1 cellular context compared by ENCODE assay signal in the genomic region with DNA sequence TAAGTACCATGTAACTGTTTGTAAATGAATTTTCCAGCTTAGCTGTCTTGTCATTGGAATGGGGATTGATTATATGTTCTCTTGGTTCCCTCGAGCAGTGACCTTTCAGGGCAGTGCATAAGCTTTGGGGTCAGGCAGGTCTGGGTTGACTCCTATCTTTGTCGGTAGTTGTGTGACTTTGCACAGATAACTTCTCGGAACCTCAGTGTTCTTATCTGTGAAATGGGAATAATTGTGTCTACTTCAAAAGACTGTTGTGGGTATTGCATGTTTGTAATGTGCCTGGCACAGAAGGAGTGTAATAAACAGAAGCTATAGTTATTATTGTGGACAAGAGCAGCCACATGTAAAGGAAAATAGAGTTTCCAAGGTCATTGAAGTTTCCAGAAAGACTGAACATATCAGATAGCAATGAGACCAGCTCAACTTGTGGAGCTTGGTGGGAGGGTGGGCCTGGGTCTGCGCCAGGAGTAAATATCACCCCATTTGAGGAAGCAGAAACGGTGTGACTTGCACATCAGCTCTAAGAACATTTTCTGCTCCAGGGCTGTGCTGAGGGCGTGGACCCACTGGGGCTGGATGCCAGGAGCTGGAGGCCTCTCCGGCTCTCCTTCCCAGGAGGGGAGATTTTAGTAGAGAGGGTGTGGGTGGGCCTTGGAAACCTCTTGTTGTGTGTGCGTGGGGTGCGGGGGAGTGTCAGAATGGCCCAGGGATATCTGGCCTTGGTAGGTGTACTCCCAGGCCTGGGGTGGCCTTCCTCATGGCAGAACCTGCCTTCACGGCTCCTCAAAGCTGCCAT.
TF ChIP-seq lines count a peak whose summit lies in the region.

No MANE protein-coding gene starts in this region.

TF ChIP-seq in H1, 55 proteins besides CTCF, POLR2A, EP300 and RAD21:
- TF ChIP-seq NANOG (IDR thresholded peaks at IDR 0.05; ENCODE audit: insufficient read depth, low read depth, low read length, poor library complexity, severe bottlenecking) (no peak), KDM1A (IDR thresholded peaks at IDR 0.05; ENCODE audit: borderline replicate concordance, low read length) (peak; percentile 61; the same call in 1 of the 2 replicates), RBBP5 (IDR thresholded peaks at IDR 0.05; ENCODE audit: borderline replicate concordance, low read depth, low read length) (no peak), SP2 (IDR thresholded peaks at IDR 0.05; ENCODE audit: low read length) (no peak), RXRA (IDR thresholded peaks at IDR 0.05; ENCODE audit: insufficient read depth, low read depth, low read length) (no peak)
- TF ChIP-seq, protein P1, sequence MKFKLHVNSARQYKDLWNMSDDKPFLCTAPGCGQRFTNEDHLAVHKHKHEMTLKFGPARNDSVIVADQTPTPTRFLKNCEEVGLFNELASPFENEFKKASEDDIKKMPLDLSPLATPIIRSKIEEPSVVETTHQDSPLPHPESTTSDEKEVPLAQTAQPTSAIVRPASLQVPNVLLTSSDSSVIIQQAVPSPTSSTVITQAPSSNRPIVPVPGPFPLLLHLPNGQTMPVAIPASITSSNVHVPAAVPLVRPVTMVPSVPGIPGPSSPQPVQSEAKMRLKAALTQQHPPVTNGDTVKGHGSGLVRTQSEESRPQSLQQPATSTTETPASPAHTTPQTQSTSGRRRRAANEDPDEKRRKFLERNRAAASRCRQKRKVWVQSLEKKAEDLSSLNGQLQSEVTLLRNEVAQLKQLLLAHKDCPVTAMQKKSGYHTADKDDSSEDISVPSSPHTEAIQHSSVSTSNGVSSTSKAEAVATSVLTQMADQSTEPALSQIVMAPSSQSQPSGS (IDR thresholded peaks at IDR 0.05; ENCODE audit: low read length): no peak
